ENCODE assay signal across 14 cellular contexts in the genomic region with DNA sequence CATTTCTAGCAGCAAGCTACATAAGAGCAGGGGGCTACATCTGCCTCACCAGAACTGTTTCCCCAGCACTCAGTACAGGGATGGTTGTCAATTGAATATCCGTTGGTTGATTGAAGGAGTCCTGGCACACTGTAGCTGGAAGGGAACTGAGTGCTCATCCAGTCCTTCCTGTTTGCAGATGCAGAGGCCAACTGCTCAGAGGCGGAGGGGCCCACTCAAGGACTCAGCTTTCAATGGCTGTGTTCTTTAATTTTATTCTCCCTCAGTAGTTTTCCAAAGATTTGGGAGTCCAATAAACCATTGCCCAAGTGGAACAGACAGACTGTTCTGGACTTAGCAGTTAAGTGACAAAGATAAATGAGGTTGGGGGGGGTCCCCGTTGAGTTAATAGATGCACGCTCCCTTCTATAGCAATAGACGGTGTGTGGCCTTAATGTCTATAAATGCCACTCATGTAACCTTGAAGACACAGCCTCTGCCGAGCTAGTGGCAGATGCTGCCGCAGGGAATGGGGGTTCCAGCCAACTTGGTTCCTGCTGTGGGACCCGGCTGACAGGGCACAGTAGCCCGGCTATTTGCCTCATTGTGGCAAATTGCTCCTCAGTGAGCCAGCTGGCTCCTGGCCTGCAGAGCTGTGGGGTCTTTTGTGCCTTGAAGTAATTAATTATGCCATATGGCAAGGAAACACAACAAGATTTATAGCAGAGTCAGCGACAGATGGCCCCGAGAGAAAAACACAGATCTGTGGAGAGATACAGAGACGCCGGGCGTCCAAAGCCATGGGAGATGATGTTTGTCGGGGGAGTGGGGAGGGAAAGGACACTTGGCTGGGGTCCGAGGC.
A peak's percentile ranks its signal among the peaks of the same experiment; 100 is the strongest.
DNase-seq lines count a peak whose midpoint lies in the region; ATAC-seq, FAIRE-seq and TF ChIP-seq lines count a peak whose summit lies in the region.
"Had no signal": no experiment of that assay in that cellular context is flagged by ENCODE, and none has a peak within 500 bp of the region (broad histone marks: within the 10 kb centered on the region; RNA-seq: fewer than 3 reads in every experiment).

No MANE protein-coding gene starts in this region.

- H3K36me3 ChIP-seq in kidney (ENCODE audit: control insufficient read depth in 1 of 2, insufficient read depth in 2 of 2, low read length in 2 of 2) (peaks cover 0 to 4% of the 10 kb centered on the region in 2 donors), Peyer's patch (no peaks in the 10 kb centered on the region)
- H3K36me3 ChIP-seq: neutrophil, SJSA1 had no signal

- H3K9ac ChIP-seq in kidney (ENCODE audit: low read length in 2 of 2): no peak overlapping the region

- no peak overlapping the region for H3K4me3 Mint-ChIP-seq in stimulated activated naive CD8-positive, alpha-beta T cell treated with anti-CD3 and anti-CD28 coated beads, Interleukin-15, amount 100 ng/mL, for 72 hours

- DNase-seq in C1 segment of cervical spinal cord (lab: John Stamatoyannopoulos, UW) (peak in 12 of 14 donors; percentile 14 to 99 (median 69)), NCI-H1694 (lab: John Stamatoyannopoulos, UW) (peak; percentile 96), SK-N-DZ (ENCODE audit: low spot score) (peak; percentile 99), kidney (peak; percentile 68), germinal center (ENCODE audit: low spot score) (no peak), Peyer's patch (no peak)
- no peak for DNase-seq in stimulated activated naive CD8-positive, alpha-beta T cell treated with anti-CD3 and anti-CD28 coated beads, Interleukin-15, amount 100 ng/mL, for 72 hours
- DNase-seq: ACHN; activated CD4-positive, CD25-positive, alpha-beta regulatory T cell; DND-41; NCI-H226 had no signal

- no peaks in the 10 kb centered on the region for H3K9me3 ChIP-seq in kidney (ENCODE audit: control insufficient read depth in 1 of 2, low read length in 2 of 2)
- H3K9me3 ChIP-seq in Peyer's patch: no peaks in the 10 kb centered on the region
- H3K9me3 ChIP-seq: neutrophil, SJSA1 had no signal

- FAIRE-seq in kidney (lab: Jason Lieb, UNC): no peak

- peaks cover 47% of the 10 kb centered on the region for H3K4me1 Mint-ChIP-seq in stimulated activated naive CD8-positive, alpha-beta T cell treated with anti-CD3 and anti-CD28 coated beads, Interleukin-15, amount 100 ng/mL, for 72 hours

- H3K27ac Mint-ChIP-seq in stimulated activated naive CD8-positive, alpha-beta T cell treated with anti-CD3 and anti-CD28 coated beads, Interleukin-15, amount 100 ng/mL, for 72 hours: peak overlapping the region in 1 of 2 donors; percentile 4

- TF ChIP-seq CTCF in kidney (IDR thresholded peaks at IDR 0.05; ENCODE audit: borderline replicate concordance, extremely low read depth, insufficient read depth): no peak
- no peak for TF ChIP-seq CTCF in Peyer's patch (IDR thresholded peaks at IDR 0.05)

- H3K9me3 Mint-ChIP-seq in stimulated activated naive CD8-positive, alpha-beta T cell treated with anti-CD3 and anti-CD28 coated beads, Interleukin-15, amount 100 ng/mL, for 72 hours: peaks cover 0 to 1% of the 10 kb centered on the region in 2 donors

- ATAC-seq in stimulated activated naive CD8-positive, alpha-beta T cell treated with anti-CD3 and anti-CD28 coated beads, Interleukin-15, amount 100 ng/mL, for 72 hours: no peak
- ATAC-seq in HG02623 (IDR thresholded peaks at IDR 0.05; ENCODE audit: unreplicated experiment): no peak

- H3K4me1 ChIP-seq in kidney (ENCODE audit: control insufficient read depth in 1 of 2, insufficient read depth in 1 of 2, low read depth in 1 of 2, low read length in 2 of 2) (peaks cover 12 to 13% of the 10 kb centered on the region in 2 donors), Peyer's patch (no peaks in the 10 kb centered on the region)

- H3K27ac ChIP-seq in kidney (ENCODE audit: low read depth in 2 of 2, low read length in 2 of 2) (no peak overlapping the region), Peyer's patch (no peak overlapping the region)
- H3K27ac ChIP-seq: neutrophil, SJSA1 had no signal

- H3K4me3 ChIP-seq in kidney (ENCODE audit: low read length in 2 of 2) (no peak overlapping the region), Peyer's patch (no peak overlapping the region)
- H3K4me3 ChIP-seq: SJSA1 had no signal

- no peak for TF ChIP-seq POLR2A in Peyer's patch (IDR thresholded peaks at IDR 0.05)

- intact Hi-C loops in kidney (cut with DNase I): no loop called here

- H3K27me3 Mint-ChIP-seq in stimulated activated naive CD8-positive, alpha-beta T cell treated with anti-CD3 and anti-CD28 coated beads, Interleukin-15, amount 100 ng/mL, for 72 hours: peaks cover 34% of the 10 kb centered on the region

- H3K27me3 ChIP-seq in Peyer's patch: no peaks in the 10 kb centered on the region

Comparison
In these comparisons a context has a peak if more than half of its experiments do, and no peak if none do; other contexts are left out.
1. DNase-seq: peak in C1 segment of cervical spinal cord (12 of 14), NCI-H1694 (single experiment), SK-N-DZ (single experiment) and kidney (single experiment); none in stimulated activated naive CD8-positive, alpha-beta T cell treated with anti-CD3 and anti-CD28 coated beads, Interleukin-15, amount 100 ng/mL, for 72 hours (0 of 2), germinal center (single experiment) and Peyer's patch (0 of 3).